1 cellular context compared by ENCODE assay signal in the genomic region with DNA sequence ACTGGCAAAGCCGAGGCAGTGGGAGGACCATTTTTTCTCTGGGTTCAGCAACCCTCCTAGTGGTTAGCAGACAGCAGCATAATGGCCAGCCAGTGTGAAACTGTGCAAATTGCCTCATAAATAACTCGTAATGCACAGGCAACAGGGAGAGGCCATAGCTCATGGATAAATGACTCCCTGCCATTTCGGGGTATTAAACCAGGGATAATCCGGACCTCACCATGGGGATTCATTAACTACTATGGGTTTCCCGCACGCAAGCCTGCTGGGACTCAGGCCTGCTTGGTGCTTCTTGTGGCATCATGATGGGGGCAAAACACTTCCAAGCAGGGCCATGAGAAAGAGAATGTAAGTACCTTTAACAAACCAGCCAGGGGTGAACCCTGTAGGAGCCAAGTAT.
A peak's percentile ranks its signal among the peaks of the same experiment; 100 is the strongest.
TF ChIP-seq lines count a peak whose summit lies in the region.

No MANE protein-coding gene starts in this region.

TF ChIP-seq in neural cell, 6 proteins besides CTCF, POLR2A, EP300 and RAD21:
- peak; percentile 85 for TF ChIP-seq POLR2AphosphoS5 (IDR thresholded peaks at IDR 0.05)
- TF ChIP-seq, protein P1, sequence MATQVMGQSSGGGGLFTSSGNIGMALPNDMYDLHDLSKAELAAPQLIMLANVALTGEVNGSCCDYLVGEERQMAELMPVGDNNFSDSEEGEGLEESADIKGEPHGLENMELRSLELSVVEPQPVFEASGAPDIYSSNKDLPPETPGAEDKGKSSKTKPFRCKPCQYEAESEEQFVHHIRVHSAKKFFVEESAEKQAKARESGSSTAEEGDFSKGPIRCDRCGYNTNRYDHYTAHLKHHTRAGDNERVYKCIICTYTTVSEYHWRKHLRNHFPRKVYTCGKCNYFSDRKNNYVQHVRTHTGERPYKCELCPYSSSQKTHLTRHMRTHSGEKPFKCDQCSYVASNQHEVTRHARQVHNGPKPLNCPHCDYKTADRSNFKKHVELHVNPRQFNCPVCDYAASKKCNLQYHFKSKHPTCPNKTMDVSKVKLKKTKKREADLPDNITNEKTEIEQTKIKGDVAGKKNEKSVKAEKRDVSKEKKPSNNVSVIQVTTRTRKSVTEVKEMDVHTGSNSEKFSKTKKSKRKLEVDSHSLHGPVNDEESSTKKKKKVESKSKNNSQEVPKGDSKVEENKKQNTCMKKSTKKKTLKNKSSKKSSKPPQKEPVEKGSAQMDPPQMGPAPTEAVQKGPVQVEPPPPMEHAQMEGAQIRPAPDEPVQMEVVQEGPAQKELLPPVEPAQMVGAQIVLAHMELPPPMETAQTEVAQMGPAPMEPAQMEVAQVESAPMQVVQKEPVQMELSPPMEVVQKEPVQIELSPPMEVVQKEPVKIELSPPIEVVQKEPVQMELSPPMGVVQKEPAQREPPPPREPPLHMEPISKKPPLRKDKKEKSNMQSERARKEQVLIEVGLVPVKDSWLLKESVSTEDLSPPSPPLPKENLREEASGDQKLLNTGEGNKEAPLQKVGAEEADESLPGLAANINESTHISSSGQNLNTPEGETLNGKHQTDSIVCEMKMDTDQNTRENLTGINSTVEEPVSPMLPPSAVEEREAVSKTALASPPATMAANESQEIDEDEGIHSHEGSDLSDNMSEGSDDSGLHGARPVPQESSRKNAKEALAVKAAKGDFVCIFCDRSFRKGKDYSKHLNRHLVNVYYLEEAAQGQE (IDR thresholded peaks at IDR 0.05; ENCODE audit: borderline replicate concordance), result peak; percentile 35
- TF ChIP-seq SMC3 (conservative IDR thresholded peaks at IDR 0.05; ENCODE audit: poor library complexity), result no peak
